In genomic region chr13:114015111-114015551, GRCh38 we compare ENCODE assay signal across 19 cellular contexts. TPM values are rescaled to one million over a fixed set of nuclear protein-coding genes. Genes with fewer than 3 reads are reported as not detected.
DNase-seq lines count a peak whose midpoint lies in the region; ATAC-seq, FAIRE-seq and TF ChIP-seq lines count a peak whose summit lies in the region.
"Had no signal": no experiment of that assay in that cellular context is flagged by ENCODE, and none has a peak within 500 bp of the region (broad histone marks: within the 10 kb centered on the region; RNA-seq: fewer than 3 reads in every experiment).

No MANE protein-coding gene starts in this region.

- peaks cover 8% of the 10 kb centered on the region for H3K4me1 Mint-ChIP-seq in activated naive CD8-positive, alpha-beta T cell (ENCODE audit: low read depth)
- peaks cover 8% of the 10 kb centered on the region for H3K4me1 Mint-ChIP-seq in activated naive CD8-positive, alpha-beta T cell treated with anti-CD3 and anti-CD28 coated beads for 36 hours
- H3K4me1 Mint-ChIP-seq: endodermal cell, naive B cell, WTC11 had no signal

- H2AFZ ChIP-seq in K562 (ENCODE audit: low read depth, low read length): no peak overlapping the region

- no peak for TF ChIP-seq EP300 in K562 (IDR thresholded peaks at IDR 0.05; ENCODE audit: low read length)

- no peak overlapping the region for H3K4me3 Mint-ChIP-seq in activated naive CD8-positive, alpha-beta T cell
- no peak overlapping the region for H3K4me3 Mint-ChIP-seq in activated naive CD8-positive, alpha-beta T cell treated with anti-CD3 and anti-CD28 coated beads for 36 hours
- H3K4me3 Mint-ChIP-seq: endodermal cell, WTC11 had no signal

- no peaks in the 10 kb centered on the region for H4K20me1 ChIP-seq in K562 (replicated peaks; ENCODE audit: control insufficient read depth, insufficient read depth, low read length)

- no peak for ATAC-seq in K562
- peak; percentile 40 for ATAC-seq in left lung
- peak; percentile 34 for ATAC-seq in upper lobe of right lung
- ATAC-seq in HG02571 (IDR thresholded peaks at IDR 0.05; ENCODE audit: unreplicated experiment): no peak
- ATAC-seq: T-helper 17 cell, WTC11 had no signal

- no peak for DNase-seq in activated naive CD8-positive, alpha-beta T cell treated with anti-CD3 and anti-CD28 coated beads for 36 hours
- DNase-seq in K562 (ENCODE audit: extremely low read depth in 1 of 4, low spot score in 3 of 4): no peak
- peak in 1 of 2 donors; percentile 77 for DNase-seq in left lung
- no peak for DNase-seq in upper lobe of right lung
- DNase-seq in AG08395 (ENCODE audit: low spot score): no peak
- DNase-seq in mucosa of gallbladder (ENCODE audit: low spot score): no peak
- DNase-seq: anterior cingulate cortex, endodermal cell, hypothalamus, naive B cell, NCI-H187 treated with DMSO at 0.1 percent for 48 hours, NCI-H524 treated with DMSO at 0.1 percent for 48 hours, SJCRH30, T-helper 17 cell had no signal

- H3K36me3 Mint-ChIP-seq in activated naive CD8-positive, alpha-beta T cell: no peaks in the 10 kb centered on the region
- H3K36me3 Mint-ChIP-seq in activated naive CD8-positive, alpha-beta T cell treated with anti-CD3 and anti-CD28 coated beads for 36 hours: peaks cover 12% of the 10 kb centered on the region

- CTCF ChIA-PET in K562 (lab: Yijun Ruan, JAX; ENCODE audit: low intra/inter-chr PET ratio): no interaction called here

- no peak for FAIRE-seq in K562 (lab: Jason Lieb, UNC)
- FAIRE-seq: HepG2 had no signal

- H3K36me3 ChIP-seq in K562 (ENCODE audit: control insufficient read depth, insufficient read depth, low read length) (peaks cover 43% of the 10 kb centered on the region; the same call in 2 of the 3 replicates), left lung (peaks cover 0 to 82% of the 10 kb centered on the region in 2 donors), upper lobe of right lung (peaks cover 34% of the 10 kb centered on the region)

- H3K4me2 ChIP-seq in K562 (ENCODE audit: insufficient read depth, low read length): no peak overlapping the region

- no peak for TF ChIP-seq POLR2A in K562 (conservative IDR thresholded peaks at IDR 0.05)

- H3K4me1 ChIP-seq in K562 (replicated peaks in 1 of 2; ENCODE audit: control insufficient read depth in 2 of 2, insufficient read depth in 2 of 2, low read length in 2 of 2) (peaks cover 2 to 39% of the 10 kb centered on the region in 2 experiments; a peak in 3 of 5 replicates), left lung (peaks cover 0 to 7% of the 10 kb centered on the region in 2 donors), upper lobe of right lung (no peaks in the 10 kb centered on the region)
- H3K4me1 ChIP-seq: SJCRH30 had no signal

- in situ Hi-C loops in K562 (cut with MboI): no loop called here

- H3K9me3 Mint-ChIP-seq in activated naive CD8-positive, alpha-beta T cell (ENCODE audit: low read depth): no peaks in the 10 kb centered on the region
- no peaks in the 10 kb centered on the region for H3K9me3 Mint-ChIP-seq in activated naive CD8-positive, alpha-beta T cell treated with anti-CD3 and anti-CD28 coated beads for 36 hours
- H3K9me3 Mint-ChIP-seq: endodermal cell, WTC11 had no signal

- POLR2A ChIA-PET in K562 (lab: Yijun Ruan, JAX): interaction anchor here (1.0 kb wide), 1 partner anchor 11 kb away, joined by 3 read pairs; no protein-coding TSS in a partner anchor

- 100% methylated on average over 12 of the region's 27 CpGs for WGBS in K562 (ENCODE audit: insufficient coverage, low coverage, missing lambda C conversion rate)

- H3K27ac Mint-ChIP-seq in activated naive CD8-positive, alpha-beta T cell: peak overlapping the region; percentile 34
- H3K27ac Mint-ChIP-seq in activated naive CD8-positive, alpha-beta T cell treated with anti-CD3 and anti-CD28 coated beads for 36 hours: no peak overlapping the region
- H3K27ac Mint-ChIP-seq: endodermal cell, naive B cell, T-helper 17 cell had no signal

- no peak for TF ChIP-seq RAD21 in K562 (CRISPR knock-in tag; conservative IDR thresholded peaks at IDR 0.05 in 1 of 2, IDR thresholded peaks at IDR 0.05 in 1 of 2)

- no peaks in the 10 kb centered on the region for H3K27me3 Mint-ChIP-seq in activated naive CD8-positive, alpha-beta T cell
- no peaks in the 10 kb centered on the region for H3K27me3 Mint-ChIP-seq in activated naive CD8-positive, alpha-beta T cell treated with anti-CD3 and anti-CD28 coated beads for 36 hours
- H3K27me3 Mint-ChIP-seq: naive B cell, T-helper 17 cell had no signal

- no peak for TF ChIP-seq CTCF in K562 (IDR thresholded peaks at IDR 0.05 in 2 of 3, conservative IDR thresholded peaks at IDR 0.05 in 1 of 3; ENCODE audit: insufficient read depth in 2 of 3, low read depth in 1 of 3, low read length in 3 of 3)
- TF ChIP-seq CTCF in left lung (IDR thresholded peaks at IDR 0.05): no peak
- no peak for TF ChIP-seq CTCF in upper lobe of right lung (IDR thresholded peaks at IDR 0.05)

- no peaks in the 10 kb centered on the region for H3K79me2 ChIP-seq in K562 (ENCODE audit: control insufficient read depth, insufficient read depth, low read length)

- H3K9me3 ChIP-seq in K562 (replicated peaks; ENCODE audit: control insufficient read depth, insufficient read depth, low read depth, low read length): no peaks in the 10 kb centered on the region
- no peaks in the 10 kb centered on the region for H3K9me3 ChIP-seq in left lung
- H3K9me3 ChIP-seq in upper lobe of right lung: no peaks in the 10 kb centered on the region
- H3K9me3 ChIP-seq: SJCRH30, upper lobe of left lung had no signal

- no peaks in the 10 kb centered on the region for H3K9me1 ChIP-seq in K562 (ENCODE audit: control insufficient read depth, insufficient read depth, low read length)

- H3K4me3 ChIP-seq in K562 (no peak overlapping the region), left lung (no peak overlapping the region), upper lobe of right lung (no peak overlapping the region)
- H3K4me3 ChIP-seq: SJCRH30 had no signal

- H3K27ac ChIP-seq in K562 (ENCODE audit: extremely low read depth, low read depth, low read length) (no peak overlapping the region), left lung (no peak overlapping the region), upper lobe of right lung (no peak overlapping the region)
- H3K27ac ChIP-seq: SJCRH30 had no signal

- intact Hi-C loops in K562 (cut with micrococcal nuclease): no loop called here
- intact Hi-C loops in left lung (cut with DNase I): no loop called here
- intact Hi-C loops in upper lobe of right lung (cut with DNase I): no loop called here

- no peak overlapping the region; a peak in 1 of 4 replicates for H3K9ac ChIP-seq in K562 (ENCODE audit: insufficient read depth in 1 of 2, low read depth in 2 of 2, low read length in 2 of 2)

- no TSS peak for BruUV-seq in K562 (replicated peaks; lab: Mats Ljungman, UMichigan)

- H3K27me3 ChIP-seq in K562 (ENCODE audit: control insufficient read depth in 2 of 2, insufficient read depth in 2 of 2, low read length in 2 of 2) (no peaks in the 10 kb centered on the region), left lung (no peaks in the 10 kb centered on the region), upper lobe of right lung (no peaks in the 10 kb centered on the region)
- H3K27me3 ChIP-seq: SJCRH30, upper lobe of left lung had no signal

TF ChIP-seq in K562, 482 proteins besides CTCF, POLR2A, EP300 and RAD21:
- TF ChIP-seq RBM22 (IDR thresholded peaks at IDR 0.05; ENCODE audit: low read depth, low read length, poor library complexity, severe bottlenecking) (peak; percentile 24), NR2F6 (CRISPR knock-in tag; IDR thresholded peaks at IDR 0.05) (no peak)
TF ChIP-seq in K562: peak in this region for 1.

RNA-seq across cellular contexts. Expression of gene C13orf46, which starts 41.3 kb away (rescaled TPM):
- under 1 TPM; 0.96 to 0.99 TPM for total RNA-seq in activated naive CD8-positive, alpha-beta T cell treated with anti-CD3 and anti-CD28 coated beads for 36 hours
- 0.26 and 0.49 TPM in 2 replicates for total RNA-seq in K562 (2011; cell fraction: chromatin; rRNA removed; ENCODE audit: low replicate concordance)
- total RNA-seq in K562 (2011; cell fraction: nucleolus; rRNA removed): 0.13 and 0.33 TPM in 2 replicates
- 0.22 and 0.23 TPM in 2 replicates for total RNA-seq in K562 (2011; cell fraction: nucleoplasm; rRNA removed)
- 0.05 TPM in 1 of 2 replicates, not detected in the other for total RNA-seq in K562 (2014; rRNA removed)
- not detected in 2 replicates for total RNA-seq in K562 (2014; rRNA removed; fragmentation: Illumina TruSeq; extraction: Trizol)
- total RNA-seq in K562 (2015; rRNA removed; fragmentation: Illumina TruSeq; extraction: Trizol): 0.04 TPM in 1 of 2 replicates, not detected in the other
- 0.13 and 0.24 TPM in 2 replicates for total RNA-seq in K562 (2021)
- not detected in 2 replicates for polyA plus RNA-seq in K562 (2011; rRNA removed)
- 0.03 and 0.06 TPM in 2 replicates for polyA plus RNA-seq in K562 (2011; cell fraction: cytosol; rRNA removed)
- polyA plus RNA-seq in K562 (2011; cell fraction: nucleus; rRNA removed): 0.11 TPM in 2 replicates
- polyA plus RNA-seq in K562 (2012): 0.13 and 0.36 TPM in 2 replicates
- polyA plus RNA-seq in K562 (2014; fragmentation: Illumina TruSeq; extraction: Trizol): 0.06 and 0.10 TPM in 2 replicates
- not detected for polyA plus RNA-seq in K562 (2014; fragmentation: Nextera tagmentation; extraction: Ambion mirVana)
- polyA plus RNA-seq in K562 (2014; rRNA removed): 0.05 TPM in 2 replicates
- polyA minus RNA-seq in K562 (2011; rRNA and poly(A)+ RNA removed): not detected in 2 replicates
- polyA minus RNA-seq in K562 (2011; cell fraction: cytosol; rRNA and poly(A)+ RNA removed): not detected in 2 replicates
- polyA minus RNA-seq in K562 (2011; cell fraction: nucleus; rRNA and poly(A)+ RNA removed): 0.11 TPM in 1 of 2 replicates, not detected in the other
- 1 to 10 TPM; 7.1 to 7.5 TPM for total RNA-seq in left lung
- total RNA-seq in upper lobe of right lung: 21.2 TPM
- 11.8 TPM for total RNA-seq in mucosa of gallbladder
- total RNA-seq: HepG2 had no signal

Comparison
In these comparisons a context has a peak if more than half of its experiments do, and no peak if none do; other contexts are left out.
1. ATAC-seq: peak in left lung (single experiment) and upper lobe of right lung (single experiment); none in K562 (single experiment) and HG02571 (single experiment).